ENCODE assay signal across 8 cellular contexts in genomic region chr6:57172136-57173055, GRCh38. TPM values are rescaled to one million over a fixed set of nuclear protein-coding genes. Genes with fewer than 3 reads are reported as not detected.
DNase-seq lines count a peak whose midpoint lies in the region; ATAC-seq and TF ChIP-seq lines count a peak whose summit lies in the region.

Gene BAG2 (plus strand): TSS chr6:57172326. CDS start chr6:57172698, 372 bp downstream.

- peaks cover 18% of the 10 kb centered on the region for H3K36me3 ChIP-seq in SU-DHL-6 (ENCODE audit: low read length)
- H3K36me3 ChIP-seq in trophoblast cell (ENCODE audit: control insufficient read depth in 1 of 2, insufficient read depth in 2 of 2, low read length in 2 of 2), result peaks cover 0 to 1% of the 10 kb centered on the region in 2 experiments
- H3K36me3 ChIP-seq in transverse colon, result peaks cover 0 to 6% (median 0%) of the 10 kb centered on the region in 4 donors

- H3F3A ChIP-seq in SU-DHL-6 (ENCODE audit: insufficient read depth), result peaks cover 49% of the 10 kb centered on the region

- H4K91ac ChIP-seq in trophoblast cell (ENCODE audit: low read depth, low read length), result peak within 1 kb of the TSS; percentile 72

- H2BK5ac ChIP-seq in trophoblast cell (ENCODE audit: low read depth, low read length, poor library complexity), result peak within 1 kb of the TSS; percentile 74

- H3K18ac ChIP-seq in trophoblast cell (ENCODE audit: low read length), result peak within 1 kb of the TSS; percentile 84

- peak; percentile 70 for TF ChIP-seq POLR2A in transverse colon (IDR thresholded peaks at IDR 0.05)

- intact Hi-C loops in cardiac septum (cut with DNase I), result loop anchor here (2.0 to 10.0 kb wide), 2 partner anchors 142 to 218 kb away; partner anchors contain the start of gene BEND6
- intact Hi-C loops in transverse colon (cut with DNase I; ENCODE audit: low total_unique reads), result loop anchor here (5.0 kb wide), 1 partner anchor 145 kb away; the partner anchor contains the start of gene PRIM2

- peak within 1 kb of the TSS; percentile 81 for H3K9ac ChIP-seq in SU-DHL-6 (ENCODE audit: low read length)
- H3K9ac ChIP-seq in trophoblast cell (ENCODE audit: low read length), result peak within 1 kb of the TSS; percentile 79

- no peaks in the 10 kb centered on the region for H3K9me2 ChIP-seq in SU-DHL-6 (replicated peaks; ENCODE audit: insufficient read depth, low read length)

- no peak within 1 kb of the TSS for H2AK5ac ChIP-seq in trophoblast cell (ENCODE audit: low read length)

- H2BK12ac ChIP-seq in trophoblast cell (ENCODE audit: low read length), result no peak within 1 kb of the TSS

- no peak for TF ChIP-seq EP300 in transverse colon (IDR thresholded peaks at IDR 0.05; ENCODE audit: low read depth)

- H3K4ac ChIP-seq in trophoblast cell (ENCODE audit: low read depth, low read length), result peak within 1 kb of the TSS; percentile 3

- TF ChIP-seq CTCF in GM12864 (IDR thresholded peaks at IDR 0.05; ENCODE audit: low read depth, low read length, missing control alignments) (peak; percentile 25), SU-DHL-6 (IDR thresholded peaks at IDR 0.05; ENCODE audit: insufficient read depth, low read length, poor library complexity, severe bottlenecking) (peak; percentile 15), transverse colon (IDR thresholded peaks at IDR 0.05) (peak; percentile 15 to 42 (median 28))

- no peak within 1 kb of the TSS for H3K23ac ChIP-seq in trophoblast cell (ENCODE audit: low read length)

- H2BK120ac ChIP-seq in trophoblast cell (ENCODE audit: insufficient read depth, low read length, poor library complexity), result peak within 1 kb of the TSS; percentile 19

- peaks cover 48% of the 10 kb centered on the region for H3K79me2 ChIP-seq in SU-DHL-6 (ENCODE audit: insufficient read depth, low read length)
- peaks cover 11% of the 10 kb centered on the region for H3K79me2 ChIP-seq in trophoblast cell (ENCODE audit: control insufficient read depth, insufficient read depth, low read length, poor library complexity)

- H3K4me3 ChIP-seq in GM12864 (ENCODE audit: low read depth, low read length) (peak within 1 kb of the TSS; percentile 78), SU-DHL-6 (ENCODE audit: insufficient read depth, low read length, poor library complexity, severe bottlenecking) (peak within 1 kb of the TSS; percentile 72), trophoblast cell (ENCODE audit: low read depth, low read length) (peak within 1 kb of the TSS; percentile 74), transverse colon (peak within 1 kb of the TSS; percentile 59 to 89 (median 67))

- peak within 1 kb of the TSS; percentile 69 for H3K4me2 ChIP-seq in SU-DHL-6 (ENCODE audit: low read depth, low read length, poor library complexity, severe bottlenecking)
- peak within 1 kb of the TSS; percentile 97 for H3K4me2 ChIP-seq in trophoblast cell (ENCODE audit: low read length)

- H3K14ac ChIP-seq in trophoblast cell (ENCODE audit: low read length), result peak within 1 kb of the TSS; percentile 52

- peak within 1 kb of the TSS; percentile 70 for H2AFZ ChIP-seq in SU-DHL-6 (ENCODE audit: low read depth, low read length, severe bottlenecking)
- H2AFZ ChIP-seq in trophoblast cell (ENCODE audit: insufficient read depth, low read length, poor library complexity), result peak within 1 kb of the TSS; percentile 62

- ATAC-seq in HG02588 (IDR thresholded peaks at IDR 0.05; ENCODE audit: unreplicated experiment), result peak; percentile 89

- H3K27ac ChIP-seq in SU-DHL-6 (ENCODE audit: low read depth, low read length) (peak within 1 kb of the TSS; percentile 84), trophoblast cell (ENCODE audit: low read depth, low read length) (peak within 1 kb of the TSS; percentile 75), transverse colon (peak within 1 kb of the TSS; percentile 90 to 94 (median 93))

- H4K12ac ChIP-seq in trophoblast cell (ENCODE audit: low read depth, low read length), result peak within 1 kb of the TSS; percentile 49

- no peaks in the 10 kb centered on the region for H3K27me3 ChIP-seq in SU-DHL-6 (ENCODE audit: low read length)
- no peaks in the 10 kb centered on the region for H3K27me3 ChIP-seq in trophoblast cell (ENCODE audit: insufficient read depth, low read length)
- no peaks in the 10 kb centered on the region for H3K27me3 ChIP-seq in transverse colon

- H3K79me1 ChIP-seq in trophoblast cell (ENCODE audit: low read length), result peaks cover 13% of the 10 kb centered on the region

- H3K9me3 ChIP-seq in SU-DHL-6 (ENCODE audit: insufficient read depth, low read length) (no peaks in the 10 kb centered on the region), trophoblast cell (ENCODE audit: insufficient read depth, low read depth, low read length) (no peaks in the 10 kb centered on the region), transverse colon (no peaks in the 10 kb centered on the region)

- peak within 1 kb of the TSS; percentile 74 for H4K8ac ChIP-seq in trophoblast cell (ENCODE audit: low read depth, low read length)

- peak; percentile 85 for DNase-seq in GM12864 (ENCODE audit: low read depth)
- peak; percentile 56 for DNase-seq in NCI-H1092 (lab: John Stamatoyannopoulos, UW)
- peak; percentile 91 for DNase-seq in activated naive CD8-positive, alpha-beta T cell treated with anti-CD3 and anti-CD28 coated beads, Interleukin-2, amount 50 U/mL, for 16 hours (ENCODE audit: low read depth, low spot score)
- DNase-seq in cardiac septum (ENCODE audit: low spot score), result peak; percentile 94
- DNase-seq in trophoblast cell, result peak; percentile 80 to 85
- DNase-seq in transverse colon, result peak; percentile 88

- H3K4me1 ChIP-seq in trophoblast cell (ENCODE audit: control insufficient read depth in 1 of 2, insufficient read depth in 2 of 2, low read length in 2 of 2), result peaks cover 0 to 5% of the 10 kb centered on the region in 2 experiments
- H3K4me1 ChIP-seq in transverse colon, result peaks cover 0 to 30% (median 3%) of the 10 kb centered on the region in 4 donors

- in situ Hi-C loops in transverse colon (cut with MboI; ENCODE audit: low pct_ligation_motif_present in 1 of 4, low pct_unique_long_range_greater_than_20kb in 1 of 4, low sequenced_read_pairs in 3 of 4), result no loop called here

- no CpG with 5 or more reads among the region's 97 CpGs for WGBS in trophoblast cell (ENCODE audit: extremely low coverage, insufficient coverage, insufficient read length)
- WGBS in transverse colon (ENCODE audit: low coverage in 1 of 2), 2 donors, result 0 to 1% methylated on average over 2 to 64 of the region's 97 CpGs

- H4K20me1 ChIP-seq in SU-DHL-6 (ENCODE audit: low read depth, low read length), result no peaks in the 10 kb centered on the region

RNA-seq across cellular contexts. Expression of gene BAG2, which starts in this region (rescaled TPM):
- 16.9 TPM for total RNA-seq in cardiac septum
- polyA plus RNA-seq in trophoblast cell (2013), result 4.3 and 4.4 TPM in 2 replicates
- 10 to 100 TPM in 3 of 4 donors, 1 to 10 TPM in 1; 7.1 to 49.0 (median 10.7) TPM for total RNA-seq in transverse colon

Comparison
In these comparisons a context has a peak if more than half of its experiments do, and no peak if none do; other contexts are left out.
1. Peak in every context shown above with its lines: DNase-seq, ATAC-seq, H3K4me3 ChIP-seq and H3K27ac ChIP-seq.